ENCODE assay signal across 9 cellular contexts in the genomic region with DNA sequence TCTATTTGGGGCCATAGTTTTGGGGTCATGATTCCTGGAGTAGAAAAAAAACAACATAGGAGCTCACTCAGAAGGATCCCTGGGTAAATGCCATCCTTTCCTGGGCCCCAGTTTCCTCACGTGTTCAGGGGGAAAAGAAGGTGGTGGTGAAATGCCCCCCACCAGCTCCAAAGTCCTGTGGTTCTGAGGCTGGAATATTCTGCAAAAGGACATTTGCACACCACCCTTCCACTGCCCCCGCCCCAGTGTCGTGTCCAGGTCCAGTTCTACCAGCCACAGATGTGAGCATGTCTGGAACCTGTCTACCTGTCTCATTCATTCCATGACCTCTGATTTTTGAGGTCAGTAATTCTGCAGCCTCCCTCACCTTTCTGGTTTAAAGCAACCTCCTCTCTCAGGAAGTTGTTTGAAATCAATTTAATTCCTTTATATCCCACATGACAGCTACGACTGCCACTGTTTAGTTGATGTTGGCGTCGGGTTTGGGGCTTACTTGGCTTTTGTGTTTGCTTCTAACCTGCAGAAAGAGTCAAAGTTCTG.
DNase-seq lines count a peak whose midpoint lies in the region; ATAC-seq and TF ChIP-seq lines count a peak whose summit lies in the region.
"Had no signal": no experiment of that assay in that cellular context is flagged by ENCODE, and none has a peak within 500 bp of the region (broad histone marks: within the 10 kb centered on the region; RNA-seq: fewer than 3 reads in every experiment).

No MANE protein-coding gene starts in this region.

- intact Hi-C loops in heart left ventricle (cut with DNase I): loop anchor here in 2 of 10 donors (5.0 kb wide), 2 partner anchors 45 to 80 kb away; partner anchors contain the start of gene SMAD3 (in 1 of the 2)
- intact Hi-C loops in Right ventricle myocardium superior (cut with DNase I): no loop called here
- intact Hi-C loops in mammary epithelial cell (cut with micrococcal nuclease): loop anchor here (1.0 to 2.0 kb wide), 2 partner anchors 27 to 41 kb away; no protein-coding TSS in a partner anchor
- intact Hi-C loops in upper lobe of right lung (cut with DNase I): no loop called here

- no peaks in the 10 kb centered on the region for H3K9me3 ChIP-seq in heart left ventricle
- no peaks in the 10 kb centered on the region for H3K9me3 ChIP-seq in mammary epithelial cell (replicated peaks; ENCODE audit: insufficient read depth, low read length)
- H3K9me3 ChIP-seq in muscle layer of colon (ENCODE audit: low read length): no peaks in the 10 kb centered on the region
- H3K9me3 ChIP-seq in upper lobe of right lung: no peaks in the 10 kb centered on the region

- CTCF ChIA-PET in mammary epithelial cell (lab: Charles Lee; ENCODE audit: low non-redundant PET): no interaction called here

- H3K4me3 ChIP-seq in heart left ventricle (no peak overlapping the region), mammary epithelial cell (replicated peaks in 1 of 3; ENCODE audit: insufficient read depth in 1 of 3, low read depth in 2 of 3, low read length in 3 of 3) (no peak overlapping the region), muscle layer of colon (ENCODE audit: low read depth in 1 of 2, low read length in 2 of 2) (no peak overlapping the region), upper lobe of right lung (no peak overlapping the region)

- peak overlapping the region; percentile 14 to 87 (median 74) for H3K27ac ChIP-seq in heart left ventricle
- peak overlapping the region; percentile 92 for H3K27ac ChIP-seq in mammary epithelial cell (ENCODE audit: insufficient read depth, low read depth, low read length)
- peak overlapping the region; percentile 59 for H3K27ac ChIP-seq in muscle layer of colon (ENCODE audit: low read depth, low read length)
- H3K27ac ChIP-seq in upper lobe of right lung: peak overlapping the region; percentile 56

- no peak for DNase-seq in heart left ventricle
- DNase-seq in Right ventricle myocardium superior: no peak
- DNase-seq in mammary epithelial cell: no peak
- DNase-seq in upper lobe of right lung: no peak
- no peak for DNase-seq in Kasumi-1 (lab: John Stamatoyannopoulos, UW)
- DNase-seq in occipital lobe (lab: John Stamatoyannopoulos, UW): no peak
- DNase-seq: NCI-H187 had no signal

- H3K9ac ChIP-seq in mammary epithelial cell (ENCODE audit: insufficient read depth, low read length) (peak overlapping the region; percentile 55), muscle layer of colon (ENCODE audit: low read length) (no peak overlapping the region)

- BruUV-seq in mammary epithelial cell (replicated peaks; lab: Mats Ljungman, UMichigan): TSS peak; percentile 44

- H3K4me1 ChIP-seq in heart left ventricle (peaks cover 18 to 90% (median 74%) of the 10 kb centered on the region in 12 donors), mammary epithelial cell (ENCODE audit: insufficient read depth, low read length) (peaks cover 70% of the 10 kb centered on the region), muscle layer of colon (ENCODE audit: insufficient read depth, low read length) (peaks cover 76% of the 10 kb centered on the region), upper lobe of right lung (peaks cover 82% of the 10 kb centered on the region)

- no peaks in the 10 kb centered on the region for H3K36me3 ChIP-seq in heart left ventricle
- peaks cover 2% of the 10 kb centered on the region for H3K36me3 ChIP-seq in mammary epithelial cell (ENCODE audit: insufficient read depth, low read length)
- H3K36me3 ChIP-seq in muscle layer of colon (ENCODE audit: insufficient read depth, low read length): no peaks in the 10 kb centered on the region
- H3K36me3 ChIP-seq in upper lobe of right lung: no peaks in the 10 kb centered on the region

- no peaks in the 10 kb centered on the region for H4K20me1 ChIP-seq in mammary epithelial cell (ENCODE audit: insufficient read depth, low read length)

- peaks cover 77% of the 10 kb centered on the region for H3K79me2 ChIP-seq in mammary epithelial cell (ENCODE audit: insufficient read depth, low read length)

- H3K27me3 ChIP-seq in heart left ventricle (no peaks in the 10 kb centered on the region), mammary epithelial cell (ENCODE audit: insufficient read depth, low read length) (no peaks in the 10 kb centered on the region), muscle layer of colon (ENCODE audit: control insufficient read depth in 1 of 2, insufficient read depth in 2 of 2, low read length in 2 of 2) (no peaks in the 10 kb centered on the region), upper lobe of right lung (no peaks in the 10 kb centered on the region)

- dilution Hi-C loops in mammary epithelial cell (cut with HindIII; ENCODE audit: low sequenced_read_pairs): loop anchor here (5.0 kb wide), 1 partner anchor 80 kb away; no protein-coding TSS in a partner anchor

- TF ChIP-seq POLR2A in heart left ventricle (IDR thresholded peaks at IDR 0.05): no peak

- 84 to 90% (median 85%) methylated on average over 6 of the region's 6 CpGs for WGBS in heart left ventricle, 4 donors
- 68% methylated on average over 6 of the region's 6 CpGs for WGBS in mammary epithelial cell (ENCODE audit: low coverage, missing lambda C conversion rate)

- H2AFZ ChIP-seq in mammary epithelial cell (ENCODE audit: low read depth, low read length): no peak overlapping the region

- no peak for TF ChIP-seq CTCF in heart left ventricle (IDR thresholded peaks at IDR 0.05)
- no peak for TF ChIP-seq CTCF in mammary epithelial cell (conservative IDR thresholded peaks at IDR 0.05 in 1 of 2, IDR thresholded peaks at IDR 0.05 in 1 of 2; ENCODE audit: extremely low read depth in 1 of 2, insufficient read depth in 1 of 2, low read depth in 1 of 2, low read length in 2 of 2)
- no peak for TF ChIP-seq CTCF in upper lobe of right lung (IDR thresholded peaks at IDR 0.05)

- in situ Hi-C loops in mammary epithelial cell (cut with MboI; ENCODE audit: low sequenced_read_pairs in 2 of 2): no loop called here

- peak overlapping the region; percentile 33 for H3K4me2 ChIP-seq in mammary epithelial cell (ENCODE audit: insufficient read depth, low read depth, low read length)

- ATAC-seq in heart left ventricle (no peak), Right ventricle myocardium superior (ENCODE audit: poor library complexity) (no peak), upper lobe of right lung (no peak), HG03439 (IDR thresholded peaks at IDR 0.05; ENCODE audit: unreplicated experiment) (no peak)
